Comparison of ENCODE assay signal across 1 cellular context in the genomic region with DNA sequence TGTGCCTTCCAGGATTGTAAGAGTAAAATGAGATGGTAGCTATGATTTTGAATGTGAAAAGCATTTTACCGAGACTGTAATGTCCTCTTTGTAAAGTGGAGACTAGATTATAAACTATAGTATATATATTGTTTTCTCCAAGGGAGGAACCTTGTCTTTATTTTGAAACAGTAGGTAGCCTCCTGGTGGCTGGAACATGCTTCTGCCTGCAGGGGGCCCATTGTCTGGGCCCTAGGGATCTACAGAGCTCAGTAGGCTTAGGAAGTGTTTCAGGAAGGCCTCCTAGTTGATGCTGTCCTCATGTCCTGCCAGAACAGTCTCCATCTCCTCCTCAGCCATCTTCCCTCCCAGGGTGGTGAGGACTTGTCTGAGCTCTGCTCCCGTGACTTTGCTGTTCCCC.
TF ChIP-seq lines count a peak whose summit lies in the region.

No MANE protein-coding gene starts in this region.

TF ChIP-seq in GM12878, 131 proteins besides CTCF, POLR2A, EP300 and RAD21:
- TF ChIP-seq NR2C1 (IDR thresholded peaks at IDR 0.05) (no peak), RFX5 (IDR thresholded peaks at IDR 0.05; ENCODE audit: low read depth, low read length) (no peak), RAD51 (IDR thresholded peaks at IDR 0.05) (no peak), JUNB (IDR thresholded peaks at IDR 0.05) (no peak), MEF2B (IDR thresholded peaks at IDR 0.05; ENCODE audit: partially characterized antibody, poor library complexity, severe bottlenecking) (no peak), PAX5 (IDR thresholded peaks at IDR 0.05; ENCODE audit: borderline replicate concordance, low read depth, low read length) (no peak), FOXM1 (IDR thresholded peaks at IDR 0.05; ENCODE audit: low read depth, low read length) (no peak), CBX5 (IDR thresholded peaks at IDR 0.05; ENCODE audit: low read depth) (no peak), BMI1 (IDR thresholded peaks at IDR 0.05; ENCODE audit: borderline replicate concordance) (no peak), ZNF274 (IDR thresholded peaks at IDR 0.05; ENCODE audit: insufficient read depth, insufficient read length) (no peak), ZNF592 (IDR thresholded peaks at IDR 0.05) (no peak), ATF7 (IDR thresholded peaks at IDR 0.05; ENCODE audit: low read depth) (no peak), SUPT20H (IDR thresholded peaks at IDR 0.05; ENCODE audit: borderline replicate concordance, control insufficient read depth, low read depth, low read length) (no peak), SIX5 (IDR thresholded peaks at IDR 0.05; ENCODE audit: low read depth, low read length, severe bottlenecking) (no peak), SMAD1 (IDR thresholded peaks at IDR 0.05; ENCODE audit: low read depth, partially characterized antibody) (no peak), SKIL (IDR thresholded peaks at IDR 0.05; ENCODE audit: low read depth, poor library complexity, severe bottlenecking) (no peak), ASH2L (IDR thresholded peaks at IDR 0.05; ENCODE audit: borderline replicate concordance, low read depth) (no peak)
- TF ChIP-seq, protein P1, sequence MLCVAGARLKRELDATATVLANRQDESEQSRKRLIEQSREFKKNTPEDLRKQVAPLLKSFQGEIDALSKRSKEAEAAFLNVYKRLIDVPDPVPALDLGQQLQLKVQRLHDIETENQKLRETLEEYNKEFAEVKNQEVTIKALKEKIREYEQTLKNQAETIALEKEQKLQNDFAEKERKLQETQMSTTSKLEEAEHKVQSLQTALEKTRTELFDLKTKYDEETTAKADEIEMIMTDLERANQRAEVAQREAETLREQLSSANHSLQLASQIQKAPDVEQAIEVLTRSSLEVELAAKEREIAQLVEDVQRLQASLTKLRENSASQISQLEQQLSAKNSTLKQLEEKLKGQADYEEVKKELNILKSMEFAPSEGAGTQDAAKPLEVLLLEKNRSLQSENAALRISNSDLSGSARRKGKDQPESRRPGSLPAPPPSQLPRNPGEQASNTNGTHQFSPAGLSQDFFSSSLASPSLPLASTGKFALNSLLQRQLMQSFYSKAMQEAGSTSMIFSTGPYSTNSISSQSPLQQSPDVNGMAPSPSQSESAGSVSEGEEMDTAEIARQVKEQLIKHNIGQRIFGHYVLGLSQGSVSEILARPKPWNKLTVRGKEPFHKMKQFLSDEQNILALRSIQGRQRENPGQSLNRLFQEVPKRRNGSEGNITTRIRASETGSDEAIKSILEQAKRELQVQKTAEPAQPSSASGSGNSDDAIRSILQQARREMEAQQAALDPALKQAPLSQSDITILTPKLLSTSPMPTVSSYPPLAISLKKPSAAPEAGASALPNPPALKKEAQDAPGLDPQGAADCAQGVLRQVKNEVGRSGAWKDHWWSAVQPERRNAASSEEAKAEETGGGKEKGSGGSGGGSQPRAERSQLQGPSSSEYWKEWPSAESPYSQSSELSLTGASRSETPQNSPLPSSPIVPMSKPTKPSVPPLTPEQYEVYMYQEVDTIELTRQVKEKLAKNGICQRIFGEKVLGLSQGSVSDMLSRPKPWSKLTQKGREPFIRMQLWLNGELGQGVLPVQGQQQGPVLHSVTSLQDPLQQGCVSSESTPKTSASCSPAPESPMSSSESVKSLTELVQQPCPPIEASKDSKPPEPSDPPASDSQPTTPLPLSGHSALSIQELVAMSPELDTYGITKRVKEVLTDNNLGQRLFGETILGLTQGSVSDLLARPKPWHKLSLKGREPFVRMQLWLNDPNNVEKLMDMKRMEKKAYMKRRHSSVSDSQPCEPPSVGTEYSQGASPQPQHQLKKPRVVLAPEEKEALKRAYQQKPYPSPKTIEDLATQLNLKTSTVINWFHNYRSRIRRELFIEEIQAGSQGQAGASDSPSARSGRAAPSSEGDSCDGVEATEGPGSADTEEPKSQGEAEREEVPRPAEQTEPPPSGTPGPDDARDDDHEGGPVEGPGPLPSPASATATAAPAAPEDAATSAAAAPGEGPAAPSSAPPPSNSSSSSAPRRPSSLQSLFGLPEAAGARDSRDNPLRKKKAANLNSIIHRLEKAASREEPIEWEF (IDR thresholded peaks at IDR 0.05; ENCODE audit: insufficient replicate concordance, low read depth, low read length) = no peak
- TF ChIP-seq, protein P2, sequence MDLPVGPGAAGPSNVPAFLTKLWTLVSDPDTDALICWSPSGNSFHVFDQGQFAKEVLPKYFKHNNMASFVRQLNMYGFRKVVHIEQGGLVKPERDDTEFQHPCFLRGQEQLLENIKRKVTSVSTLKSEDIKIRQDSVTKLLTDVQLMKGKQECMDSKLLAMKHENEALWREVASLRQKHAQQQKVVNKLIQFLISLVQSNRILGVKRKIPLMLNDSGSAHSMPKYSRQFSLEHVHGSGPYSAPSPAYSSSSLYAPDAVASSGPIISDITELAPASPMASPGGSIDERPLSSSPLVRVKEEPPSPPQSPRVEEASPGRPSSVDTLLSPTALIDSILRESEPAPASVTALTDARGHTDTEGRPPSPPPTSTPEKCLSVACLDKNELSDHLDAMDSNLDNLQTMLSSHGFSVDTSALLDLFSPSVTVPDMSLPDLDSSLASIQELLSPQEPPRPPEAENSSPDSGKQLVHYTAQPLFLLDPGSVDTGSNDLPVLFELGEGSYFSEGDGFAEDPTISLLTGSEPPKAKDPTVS (IDR thresholded peaks at IDR 0.05; ENCODE audit: low read depth, low read length) = no peak
